ENCODE assay signal across 19 cellular contexts in genomic region chr7:112907658-112908057, GRCh38.
DNase-seq lines count a peak whose midpoint lies in the region; ATAC-seq, FAIRE-seq and TF ChIP-seq lines count a peak whose summit lies in the region.
"Had no signal": no experiment of that assay in that cellular context is flagged by ENCODE, and none has a peak within 500 bp of the region (broad histone marks: within the 10 kb centered on the region; RNA-seq: fewer than 3 reads in every experiment).

No MANE protein-coding gene starts in this region.

- H3K36me3 Mint-ChIP-seq in endodermal cell (ENCODE audit: low read depth) (peaks cover 30% of the 10 kb centered on the region), Caco-2 (ENCODE audit: insufficient read depth, unreplicated experiment) (peaks cover 6% of the 10 kb centered on the region)

- ATAC-seq in A549 (no peak), pancreas (no peak), HG03432 (IDR thresholded peaks at IDR 0.05; ENCODE audit: unreplicated experiment) (no peak)
- ATAC-seq: CD8-positive, alpha-beta T cell had no signal

- H3K9ac ChIP-seq in endodermal cell (ENCODE audit: extremely low read depth, low read length, poor library complexity, severe bottlenecking) = no peak overlapping the region
- H3K9ac ChIP-seq: BLaER1 had no signal

- H3K27ac ChIP-seq in A549 (no peak overlapping the region), endodermal cell (ENCODE audit: low read depth, low read length) (peak overlapping the region; percentile 63), pancreas (no peak overlapping the region)
- H3K27ac ChIP-seq: BLaER1, C4-2B had no signal

- H3K9me3 Mint-ChIP-seq in endodermal cell (peaks cover 8% of the 10 kb centered on the region), Caco-2 (ENCODE audit: unreplicated experiment) (peaks cover 18% of the 10 kb centered on the region)

- H3K36me3 ChIP-seq in endodermal cell (ENCODE audit: control insufficient read depth, insufficient read depth, low read length) (peaks cover 22% of the 10 kb centered on the region), pancreas (no peaks in the 10 kb centered on the region), Caco-2 (ENCODE audit: control insufficient read depth, insufficient read depth, low read length) (no peaks in the 10 kb centered on the region; the same call in 1 of the 2 replicates)

- H3K4me1 Mint-ChIP-seq in endodermal cell = peaks cover 3% of the 10 kb centered on the region
- H3K4me1 Mint-ChIP-seq in Caco-2 (ENCODE audit: low read depth, unreplicated experiment) = no peaks in the 10 kb centered on the region

- POLR2A ChIA-PET in A549 (lab: Yijun Ruan, JAX) (no interaction called here), Caco-2 (lab: Charles Lee) (no interaction called here)

- H3K27me3 ChIP-seq in endodermal cell (ENCODE audit: control insufficient read depth, insufficient read depth, low read length, poor library complexity, severe bottlenecking) = no peaks in the 10 kb centered on the region
- H3K27me3 ChIP-seq in pancreas = no peaks in the 10 kb centered on the region
- H3K27me3 ChIP-seq in Caco-2 (replicated peaks; ENCODE audit: control insufficient read depth, insufficient read depth, low read length) = no peaks in the 10 kb centered on the region
- H3K27me3 ChIP-seq: BLaER1 had no signal

- no peak for TF ChIP-seq POLR2A in A549 (IDR thresholded peaks at IDR 0.05; ENCODE audit: low read length)

- H3K4me2 ChIP-seq in A549 = no peak overlapping the region
- H3K4me2 ChIP-seq: BLaER1 had no signal

- no peaks in the 10 kb centered on the region for H3K27me3 Mint-ChIP-seq in endodermal cell (ENCODE audit: insufficient read depth)
- H3K27me3 Mint-ChIP-seq in Caco-2 (ENCODE audit: insufficient read depth, unreplicated experiment) = no peaks in the 10 kb centered on the region
- H3K27me3 Mint-ChIP-seq: B cell; CD4-positive, CD25-positive, alpha-beta regulatory T cell had no signal

- no TSS peak for BruUV-seq in Caco-2 (replicated peaks; lab: Mats Ljungman, UMichigan)

- intact Hi-C loops in pancreas (cut with DNase I) = no loop called here
- intact Hi-C loops in Caco-2 (cut with micrococcal nuclease; ENCODE audit: unreplicated experiment) = no loop called here

- CTCF ChIA-PET in A549 (lab: Yijun Ruan, JAX) = interaction anchor here (1.7 kb wide), 1 partner anchor 9 kb away, joined by 8 read pairs; no protein-coding TSS in a partner anchor
- CTCF ChIA-PET in Caco-2 (lab: Charles Lee) = no interaction called here

- no peak for DNase-seq in A549 (ENCODE audit: low read depth in 1 of 2, low spot score in 1 of 2)
- no peak for DNase-seq in endodermal cell
- no peak for DNase-seq in pancreas
- no peak for DNase-seq in Caco-2
- DNase-seq in stimulated activated CD4-positive, alpha-beta T cell treated with anti-CD3 and anti-CD28 coated beads, Interleukin-12 subunit alpha, Interleukin-12 subunit beta, amount 100 ng/mL, for 4 hours = no peak
- DNase-seq: 8988T; Calu3; CD4-positive, CD25-positive, alpha-beta regulatory T cell; CD8-positive, alpha-beta T cell; DMS53; DND-41; H7; HCEC 1CT had no signal

- H3K9me3 ChIP-seq in A549 (0 out of 3 replicates have a peak, but pooled peaks cover 8% of the 10 kb centered on the region), endodermal cell (ENCODE audit: control insufficient read depth, low read length) (peaks cover 7% of the 10 kb centered on the region), pancreas (no peaks in the 10 kb centered on the region), Caco-2 (no peaks in the 10 kb centered on the region; the same call in 1 of the 2 replicates)

- TF ChIP-seq CTCF in A549 (IDR thresholded peaks at IDR 0.05) (no peak), endodermal cell (conservative IDR thresholded peaks at IDR 0.05) (no peak), pancreas (IDR thresholded peaks at IDR 0.05) (no peak), Caco-2 (IDR thresholded peaks at IDR 0.05; ENCODE audit: insufficient read depth in 1 of 2, low read depth in 1 of 2, low read length in 1 of 2, severe bottlenecking in 1 of 2, unreplicated experiment in 1 of 2) (no peak)

- H3K27ac Mint-ChIP-seq in endodermal cell = no peak overlapping the region
- no peak overlapping the region for H3K27ac Mint-ChIP-seq in Caco-2 (ENCODE audit: unreplicated experiment)
- H3K27ac Mint-ChIP-seq: B cell; CD4-positive, CD25-positive, alpha-beta regulatory T cell had no signal

- FAIRE-seq in A549 (lab: Jason Lieb, UNC) (no peak), pancreas (lab: Jason Lieb, UNC) (peak; percentile 29)
- FAIRE-seq: G401.6, GM12892 had no signal

- TF ChIP-seq EP300 in A549 (IDR thresholded peaks at IDR 0.05) = no peak

- H3K4me3 ChIP-seq in A549 (no peak overlapping the region), endodermal cell (ENCODE audit: low read length) (no peak overlapping the region), pancreas (no peak overlapping the region), Caco-2 (ENCODE audit: low read depth, low read length) (no peak overlapping the region)
- H3K4me3 ChIP-seq: BLaER1 had no signal

- TF ChIP-seq RAD21 in A549 (conservative IDR thresholded peaks at IDR 0.05 in 1 of 2, IDR thresholded peaks at IDR 0.05 in 1 of 2) = no peak

- H3K4me1 ChIP-seq in A549 (no peaks in the 10 kb centered on the region), endodermal cell (ENCODE audit: control insufficient read depth, insufficient read depth, low read length) (no peaks in the 10 kb centered on the region), pancreas (no peaks in the 10 kb centered on the region), Caco-2 (no peaks in the 10 kb centered on the region)
- H3K4me1 ChIP-seq: BLaER1 had no signal

- H3K4me3 Mint-ChIP-seq in endodermal cell (no peak overlapping the region), Caco-2 (ENCODE audit: unreplicated experiment) (no peak overlapping the region)
- H3K4me3 Mint-ChIP-seq: B cell; CD4-positive, CD25-positive, alpha-beta regulatory T cell; CD8-positive, alpha-beta T cell had no signal

- 87% methylated on average over 1 of the region's 1 CpG for WGBS in A549 (ENCODE audit: missing lambda C conversion rate)
- WGBS in endodermal cell (ENCODE audit: insufficient coverage in 1 of 2, insufficient read length in 1 of 2), 2 experiments = no CpG with 5 or more reads among the region's 1 CpG
- WGBS in pancreas, 2 donors = 94 to 100% methylated on average over 1 of the region's 1 CpG

TF ChIP-seq in A549, 52 proteins besides CTCF, POLR2A, EP300 and RAD21:
- TF ChIP-seq FOSL2 (IDR thresholded peaks at IDR 0.05) (no peak), FOSL2 (CRISPR knock-in tag; IDR thresholded peaks at IDR 0.05) (no peak), ZC3H11A (IDR thresholded peaks at IDR 0.05) (peak; percentile 86)
